8 cellular contexts compared by ENCODE assay signal in the genomic region with DNA sequence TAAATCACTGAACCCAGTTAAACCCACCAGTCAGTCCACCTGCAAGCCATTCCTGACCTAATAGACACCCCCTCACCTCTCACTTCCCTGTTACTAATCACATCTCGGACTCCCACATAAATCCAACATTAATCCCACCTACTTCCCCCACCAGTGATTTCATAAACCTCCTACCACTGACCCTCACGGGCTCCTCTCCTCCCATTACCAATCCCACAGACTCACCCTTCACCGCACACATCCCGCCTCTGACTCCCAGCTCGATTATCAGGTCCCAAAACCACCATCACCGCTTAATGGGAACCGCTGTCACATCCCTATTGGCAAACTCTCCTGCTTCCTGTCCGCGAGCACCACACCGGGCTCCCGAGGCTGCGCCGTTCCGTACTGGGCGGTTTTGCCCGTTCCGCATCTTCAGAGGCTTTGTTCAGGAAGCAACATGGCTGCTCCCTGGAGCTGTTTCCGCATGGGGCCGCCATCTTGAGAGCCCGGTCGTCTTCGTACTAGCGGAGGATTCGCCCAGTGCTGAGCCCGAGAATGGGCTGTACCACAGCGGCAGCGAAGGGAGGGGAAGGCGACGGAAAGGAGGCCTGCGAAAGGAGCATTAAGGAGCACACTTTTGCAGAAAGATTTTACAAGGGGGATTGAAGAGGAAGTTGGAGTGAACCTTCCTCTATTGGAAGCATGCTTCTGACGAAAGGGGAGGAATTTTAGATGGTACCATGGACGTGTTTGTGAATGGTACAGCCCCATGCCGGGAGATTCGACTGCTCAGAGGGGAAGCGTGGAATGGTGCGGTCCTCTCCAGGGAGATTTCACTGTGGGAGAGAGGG. TPM values are rescaled to one million over a fixed set of nuclear protein-coding genes. Genes with fewer than 3 reads are reported as not detected.
DNase-seq lines count a peak whose midpoint lies in the region; ATAC-seq and TF ChIP-seq lines count a peak whose summit lies in the region.

ZNF300 (minus strand) TSS at position 502 of the 833 bp plus-strand sequence. CDS start 1,825 bp downstream, outside the sequence.

- intact Hi-C loops in left cardiac atrium (cut with DNase I) (no loop called here), ovary (cut with DNase I) (no loop called here)

- H3K36me3 ChIP-seq in SK-N-MC (ENCODE audit: insufficient read depth, low read length) (peaks cover 49% of the 10 kb centered on the region), ovary (no peaks in the 10 kb centered on the region), thymus (ENCODE audit: control insufficient read depth, insufficient read depth) (no peaks in the 10 kb centered on the region)

- H3K27me3 ChIP-seq in ovary (no peaks in the 10 kb centered on the region), thymus (ENCODE audit: control insufficient read depth, insufficient read depth) (no peaks in the 10 kb centered on the region)

- peak; percentile 100 for ATAC-seq in left cardiac atrium

- H3K4me3 ChIP-seq in SK-N-MC = peak within 1 kb of the TSS; percentile 83
- peak within 1 kb of the TSS; percentile 52 for H3K4me3 ChIP-seq in ovary
- H3K4me3 ChIP-seq in thymus (ENCODE audit: low read length) = peak within 1 kb of the TSS; percentile 20

- no peaks in the 10 kb centered on the region for H3K4me1 ChIP-seq in ovary (ENCODE audit: insufficient read depth)
- no peaks in the 10 kb centered on the region for H3K4me1 ChIP-seq in thymus (ENCODE audit: control insufficient read depth, insufficient read depth, low read length)

- H3K27ac ChIP-seq in SK-N-MC (peak within 1 kb of the TSS; percentile 88), ovary (peak within 1 kb of the TSS in 1 of 2 donors; percentile 17), thymus (ENCODE audit: low read depth) (peak within 1 kb of the TSS; percentile 19)

- peak within 1 kb of the TSS; percentile 78 for H3K9ac ChIP-seq in SK-N-MC (ENCODE audit: insufficient read length)

- peak in 1 of 3 donors; percentile 10 for TF ChIP-seq CTCF in ovary (IDR thresholded peaks at IDR 0.05)

- TF ChIP-seq EP300 in ovary (IDR thresholded peaks at IDR 0.05) = peak; percentile 35

- H3K9me3 ChIP-seq in SK-N-MC (ENCODE audit: low read depth, low read length) = peaks cover 24% of the 10 kb centered on the region
- H3K9me3 ChIP-seq in ovary = peaks cover 2 to 11% of the 10 kb centered on the region in 2 donors
- H3K9me3 ChIP-seq in thymus (ENCODE audit: control insufficient read depth) = peaks cover 2% of the 10 kb centered on the region

- TF ChIP-seq POLR2A in ovary (IDR thresholded peaks at IDR 0.05) = peak; percentile 48

- DNase-seq in COR-L47 (lab: John Stamatoyannopoulos, UW) (peak; percentile 87), HS-27A (ENCODE audit: low read depth) (peak; percentile 75), SK-N-MC (ENCODE audit: low read depth, low spot score) (peak; percentile 84), anterior cingulate cortex (lab: John Stamatoyannopoulos, UW) (peak; percentile 16 to 89 (median 80)), left cardiac atrium (peak; percentile 91), ovary (peak; percentile 85 to 91 (median 88)), LoVo (ENCODE audit: low spot score) (no peak)

- 1 to 3% (median 1%) methylated on average over 36 of the region's 36 CpGs for WGBS in ovary, 3 donors
- 28% methylated on average over 36 of the region's 36 CpGs for WGBS in thymus

RNA-seq across cellular contexts. Expression of gene ZNF300, which starts in this region (rescaled TPM):
- 1 to 10 TPM; 1.2 to 2.0 TPM for total RNA-seq in left cardiac atrium
- 10 to 100 TPM in 1 of 7 donors, 1 to 10 TPM in 6; 5.9 to 10.0 (median 8.4) TPM for total RNA-seq in ovary
- 1 to 10 TPM; 5.8 to 7.1 TPM for polyA plus RNA-seq in ovary
- polyA plus RNA-seq in thymus = 10.9 TPM

Comparison
In these comparisons a context has a peak if more than half of its experiments do, and no peak if none do; other contexts are left out.
1. H3K4me3 ChIP-seq: peak in every context shown above with its lines; median percentile 83 in SK-N-MC; 52 in ovary; 20 in thymus.